Comparison of ENCODE assay signal across 17 cellular contexts in genomic region chr1:213776974-213777373, GRCh38.
DNase-seq lines count a peak whose midpoint lies in the region; ATAC-seq and TF ChIP-seq lines count a peak whose summit lies in the region.
"Had no signal": no experiment of that assay in that cellular context is flagged by ENCODE, and none has a peak within 500 bp of the region (broad histone marks: within the 10 kb centered on the region; RNA-seq: fewer than 3 reads in every experiment).

No MANE protein-coding gene starts in this region.

- H4K8ac ChIP-seq in trophoblast cell (ENCODE audit: low read depth, low read length) = no peak overlapping the region

- H3K4me3 ChIP-seq in OCI-LY3 (ENCODE audit: low read length) (peak overlapping the region; percentile 27; the same call in 1 of the 2 replicates), lower lobe of right lung (no peak overlapping the region), upper lobe of right lung (no peak overlapping the region), trophoblast cell (ENCODE audit: low read depth, low read length) (no peak overlapping the region)
- H3K4me3 ChIP-seq: BLaER1, GM23248 had no signal

- peaks cover 36% of the 10 kb centered on the region; the same call in 1 of the 2 replicates for H3K27me3 ChIP-seq in OCI-LY3 (ENCODE audit: low read depth, low read length)
- no peaks in the 10 kb centered on the region for H3K27me3 ChIP-seq in lower lobe of right lung (ENCODE audit: low read depth)
- H3K27me3 ChIP-seq in upper lobe of right lung = no peaks in the 10 kb centered on the region
- no peaks in the 10 kb centered on the region for H3K27me3 ChIP-seq in trophoblast cell (ENCODE audit: insufficient read depth, low read length)
- H3K27me3 ChIP-seq: BLaER1 had no signal

- H3K14ac ChIP-seq in trophoblast cell (ENCODE audit: low read length) = no peak overlapping the region

- no CpG with 5 or more reads among the region's 5 CpGs for WGBS in trophoblast cell (ENCODE audit: extremely low coverage, insufficient coverage, insufficient read length)

- H3K27ac ChIP-seq in OCI-LY3 (ENCODE audit: low read length) = no peak overlapping the region
- no peak overlapping the region for H3K27ac ChIP-seq in lower lobe of right lung
- H3K27ac ChIP-seq in upper lobe of right lung = no peak overlapping the region
- H3K27ac ChIP-seq in trophoblast cell (ENCODE audit: low read depth, low read length) = no peak overlapping the region
- H3K27ac ChIP-seq: BLaER1, C4-2B, GM23248 had no signal

- H3K79me1 ChIP-seq in trophoblast cell (ENCODE audit: low read length) = no peaks in the 10 kb centered on the region

- H4K91ac ChIP-seq in trophoblast cell (ENCODE audit: low read depth, low read length) = no peak overlapping the region

- H2AK5ac ChIP-seq in trophoblast cell (ENCODE audit: low read length) = no peak overlapping the region

- H3K9ac ChIP-seq in OCI-LY3 (ENCODE audit: low read length) = no peak overlapping the region
- H3K9ac ChIP-seq in trophoblast cell (ENCODE audit: low read length) = no peak overlapping the region
- H3K9ac ChIP-seq: BLaER1, GM23248 had no signal

- DNase-seq in lower lobe of right lung (no peak), upper lobe of right lung (no peak), trophoblast cell (no peak), COR-L47 (lab: John Stamatoyannopoulos, UW) (no peak)
- DNase-seq: CD4-positive, CD25-positive, alpha-beta regulatory T cell; CD8-positive, alpha-beta T cell; DMS 273 treated with DMSO at 0.1 percent for 48 hours; DMS79; EL; GDM1; GM23248; H9 had no signal

- no peak overlapping the region for H3K4ac ChIP-seq in trophoblast cell (ENCODE audit: low read depth, low read length)

- H3K4me2 ChIP-seq in OCI-LY3 (ENCODE audit: low read length) (peak overlapping the region; percentile 39), trophoblast cell (ENCODE audit: low read length) (no peak overlapping the region)
- H3K4me2 ChIP-seq: BLaER1 had no signal

- H3K79me2 ChIP-seq in OCI-LY3 (ENCODE audit: low read length) (no peaks in the 10 kb centered on the region), trophoblast cell (ENCODE audit: control insufficient read depth, insufficient read depth, low read length, poor library complexity) (no peaks in the 10 kb centered on the region)

- intact Hi-C loops in lower lobe of right lung (cut with DNase I) (no loop called here), upper lobe of right lung (cut with DNase I) (no loop called here)

- no peak overlapping the region for H3K18ac ChIP-seq in trophoblast cell (ENCODE audit: low read length)

- H4K12ac ChIP-seq in trophoblast cell (ENCODE audit: low read depth, low read length) = no peak overlapping the region

- H2AFZ ChIP-seq in OCI-LY3 (ENCODE audit: low read depth, low read length) = no peak overlapping the region
- no peak overlapping the region for H2AFZ ChIP-seq in trophoblast cell (ENCODE audit: insufficient read depth, low read length, poor library complexity)
- H2AFZ ChIP-seq: GM23248 had no signal

- no peak overlapping the region for H2BK12ac ChIP-seq in trophoblast cell (ENCODE audit: low read length)

- ATAC-seq in lower lobe of right lung (peak; percentile 43 to 86), upper lobe of right lung (peak; percentile 55), HG03159 (IDR thresholded peaks at IDR 0.05; ENCODE audit: unreplicated experiment) (no peak)
- ATAC-seq: CD8-positive, alpha-beta T cell; HCT116 had no signal

- no peak overlapping the region for H3K23ac ChIP-seq in trophoblast cell (ENCODE audit: low read length)

- H4K20me1 ChIP-seq in OCI-LY3 (ENCODE audit: insufficient read depth, low read length) = no peaks in the 10 kb centered on the region
- H4K20me1 ChIP-seq: BLaER1 had no signal

- TF ChIP-seq CTCF in OCI-LY3 (IDR thresholded peaks at IDR 0.05; ENCODE audit: low read depth, low read length) = no peak
- TF ChIP-seq CTCF in lower lobe of right lung (IDR thresholded peaks at IDR 0.05) = no peak
- no peak for TF ChIP-seq CTCF in upper lobe of right lung (IDR thresholded peaks at IDR 0.05)

- no peak overlapping the region for H2BK5ac ChIP-seq in trophoblast cell (ENCODE audit: low read depth, low read length, poor library complexity)

- H3K9me3 ChIP-seq in OCI-LY3 (ENCODE audit: insufficient read depth, low read length) (no peaks in the 10 kb centered on the region), lower lobe of right lung (no peaks in the 10 kb centered on the region), upper lobe of right lung (no peaks in the 10 kb centered on the region), trophoblast cell (ENCODE audit: insufficient read depth, low read depth, low read length) (no peaks in the 10 kb centered on the region)
- H3K9me3 ChIP-seq: BLaER1 had no signal

- no peak overlapping the region for H2BK120ac ChIP-seq in trophoblast cell (ENCODE audit: insufficient read depth, low read length, poor library complexity)

- peaks cover 5% of the 10 kb centered on the region; the same call in 1 of the 2 replicates for H3K4me1 ChIP-seq in OCI-LY3 (ENCODE audit: low read length)
- H3K4me1 ChIP-seq in lower lobe of right lung = no peaks in the 10 kb centered on the region
- H3K4me1 ChIP-seq in upper lobe of right lung = no peaks in the 10 kb centered on the region
- H3K4me1 ChIP-seq in trophoblast cell (ENCODE audit: control insufficient read depth in 1 of 2, insufficient read depth in 2 of 2, low read length in 2 of 2) = no peaks in the 10 kb centered on the region
- H3K4me1 ChIP-seq: BLaER1 had no signal

- no peaks in the 10 kb centered on the region for H3K36me3 ChIP-seq in OCI-LY3 (replicated peaks; ENCODE audit: low read depth, low read length)
- no peaks in the 10 kb centered on the region for H3K36me3 ChIP-seq in lower lobe of right lung
- H3K36me3 ChIP-seq in upper lobe of right lung = no peaks in the 10 kb centered on the region
- no peaks in the 10 kb centered on the region for H3K36me3 ChIP-seq in trophoblast cell (ENCODE audit: control insufficient read depth in 1 of 2, insufficient read depth in 2 of 2, low read length in 2 of 2)
- H3K36me3 ChIP-seq: BLaER1 had no signal
